In genomic region chr21:26449161-26449560, GRCh38 we compare ENCODE assay signal across 13 cellular contexts.
DNase-seq lines count a peak whose midpoint lies in the region; ATAC-seq and TF ChIP-seq lines count a peak whose summit lies in the region.
"Had no signal": no experiment of that assay in that cellular context is flagged by ENCODE, and none has a peak within 500 bp of the region (broad histone marks: within the 10 kb centered on the region; RNA-seq: fewer than 3 reads in every experiment).

No MANE protein-coding gene starts in this region.

- CTCF ChIA-PET in PC-9 (lab: Charles Lee), result no interaction called here

- H3K9me3 Mint-ChIP-seq in GM23338, result no peaks in the 10 kb centered on the region
- H3K9me3 Mint-ChIP-seq: nephron progenitor cell had no signal

- no peaks in the 10 kb centered on the region for H3F3A ChIP-seq in GM23338 (replicated peaks; ENCODE audit: low read depth)
- no peaks in the 10 kb centered on the region for H3F3A ChIP-seq in PC-9 (ENCODE audit: insufficient read depth, low read depth)

- H3K4me3 ChIP-seq in GM23338, result no peak overlapping the region
- H3K4me3 ChIP-seq in PC-9, result no peak overlapping the region
- H3K4me3 ChIP-seq: BLaER1 had no signal

- ATAC-seq in esophagus mucosa (peak; percentile 62), GM23338 (no peak), HG03039 (IDR thresholded peaks at IDR 0.05; ENCODE audit: unreplicated experiment) (no peak)

- intact Hi-C loops in PC-9 (cut with micrococcal nuclease; ENCODE audit: unreplicated experiment), result no loop called here

- no peaks in the 10 kb centered on the region for H3K36me3 Mint-ChIP-seq in GM23338 (ENCODE audit: low read depth)
- H3K36me3 Mint-ChIP-seq: activated naive CD8-positive, alpha-beta T cell had no signal

- H3K36me3 ChIP-seq in GM23338 (ENCODE audit: insufficient read depth), result no peaks in the 10 kb centered on the region
- no peaks in the 10 kb centered on the region for H3K36me3 ChIP-seq in PC-9 (ENCODE audit: low read depth)
- H3K36me3 ChIP-seq: BLaER1 had no signal

- H3K9me2 ChIP-seq in GM23338 (ENCODE audit: insufficient read depth) (no peaks in the 10 kb centered on the region), PC-9 (ENCODE audit: insufficient read depth) (no peaks in the 10 kb centered on the region)

- no peaks in the 10 kb centered on the region for H3K4me1 ChIP-seq in GM23338 (ENCODE audit: insufficient read depth)
- H3K4me1 ChIP-seq in PC-9 (replicated peaks; ENCODE audit: insufficient read depth), result no peaks in the 10 kb centered on the region
- H3K4me1 ChIP-seq: BLaER1 had no signal

- DNase-seq in AG08396 (ENCODE audit: low spot score) (peak; percentile 18), RPMI7951 (ENCODE audit: low read depth) (peak; percentile 15), midbrain (lab: John Stamatoyannopoulos, UW) (peak; percentile 28), GM23338 (ENCODE audit: low spot score) (no peak), PC-9 (no peak)
- DNase-seq in activated effector memory CD4-positive, alpha-beta T cell treated with Interleukin-2 at 50 U/mL for 16 hours, result no peak
- DNase-seq: kidney, nephron progenitor cell, small intestine had no signal

- H3K4me1 Mint-ChIP-seq in GM23338, result peaks cover 2% of the 10 kb centered on the region; the same call in 1 of the 3 replicates
- H3K4me1 Mint-ChIP-seq: nephron progenitor cell had no signal

- H3K9me3 ChIP-seq in PC-9 (ENCODE audit: insufficient read depth, low read depth), result no peaks in the 10 kb centered on the region
- H3K9me3 ChIP-seq: BLaER1 had no signal

- H3K4me3 Mint-ChIP-seq in GM23338, result no peak overlapping the region
- H3K4me3 Mint-ChIP-seq: activated naive CD8-positive, alpha-beta T cell; nephron progenitor cell had no signal

- H3K79me2 ChIP-seq in GM23338 (replicated peaks; ENCODE audit: insufficient read depth), result no peaks in the 10 kb centered on the region
- H3K79me2 ChIP-seq in PC-9 (ENCODE audit: low read depth), result no peaks in the 10 kb centered on the region

- no peak for TF ChIP-seq CTCF in GM23338 (conservative IDR thresholded peaks at IDR 0.05; ENCODE audit: low read depth in 2 of 2)
- no peak for TF ChIP-seq CTCF in PC-9 (conservative IDR thresholded peaks at IDR 0.05)

- H3K27ac Mint-ChIP-seq in GM23338, result no peak overlapping the region
- H3K27ac Mint-ChIP-seq: activated naive CD8-positive, alpha-beta T cell; nephron progenitor cell had no signal

- BruUV-seq in PC-9 (replicated peaks; lab: Mats Ljungman, UMichigan), result no TSS peak

- no peaks in the 10 kb centered on the region for H3K27me3 ChIP-seq in GM23338 (ENCODE audit: insufficient read depth)
- H3K27me3 ChIP-seq in PC-9 (ENCODE audit: insufficient read depth, low read depth), result no peaks in the 10 kb centered on the region
- H3K27me3 ChIP-seq: BLaER1 had no signal

- H3K27ac ChIP-seq in GM23338 (ENCODE audit: low read depth), result no peak overlapping the region
- no peak overlapping the region for H3K27ac ChIP-seq in PC-9
- H3K27ac ChIP-seq: BLaER1 had no signal

- H2AFZ ChIP-seq in GM23338, result no peak overlapping the region
- no peak overlapping the region for H2AFZ ChIP-seq in PC-9

- H3K4me2 ChIP-seq in GM23338 (no peak overlapping the region), PC-9 (no peak overlapping the region)
- H3K4me2 ChIP-seq: BLaER1 had no signal

- H4K20me1 ChIP-seq in GM23338 (replicated peaks; ENCODE audit: insufficient read depth), result no peaks in the 10 kb centered on the region
- no peaks in the 10 kb centered on the region for H4K20me1 ChIP-seq in PC-9 (ENCODE audit: insufficient read depth)
- H4K20me1 ChIP-seq: BLaER1 had no signal

- H3K27me3 Mint-ChIP-seq in GM23338 (ENCODE audit: insufficient read depth, low read depth, poor library complexity), result no peaks in the 10 kb centered on the region
- H3K27me3 Mint-ChIP-seq: activated naive CD8-positive, alpha-beta T cell had no signal

- POLR2A ChIA-PET in PC-9 (lab: Charles Lee; ENCODE audit: unreplicated experiment), result no interaction called here

TF ChIP-seq in GM23338, 12 proteins besides CTCF, POLR2A, EP300 and RAD21 (continues in another document):
- no peak for TF ChIP-seq JUNB (IDR thresholded peaks at IDR 0.05; ENCODE audit: unreplicated experiment)
- no peak for TF ChIP-seq ZNF462 (CRISPR knock-in tag; IDR thresholded peaks at IDR 0.05)
- no peak for TF ChIP-seq REST (IDR thresholded peaks at IDR 0.05; ENCODE audit: unreplicated experiment)
- TF ChIP-seq POLR2AphosphoS5 (IDR thresholded peaks at IDR 0.05; ENCODE audit: low read depth), result no peak
- no peak for TF ChIP-seq STAT1 (IDR thresholded peaks at IDR 0.05; ENCODE audit: unreplicated experiment)
- TF ChIP-seq EZH2phosphoT487 (IDR thresholded peaks at IDR 0.05; ENCODE audit: unreplicated experiment), result no peak

Comparison
In these comparisons a context has a peak if more than half of its experiments do, and no peak if none do; other contexts are left out.
1. DNase-seq: peak in AG08396 (single experiment), RPMI7951 (single experiment) and midbrain (single experiment); none in GM23338 (single experiment), activated effector memory CD4-positive, alpha-beta T cell treated with Interleukin-2 at 50 U/mL for 16 hours (single experiment) and PC-9 (0 of 2).